In the genomic region with DNA sequence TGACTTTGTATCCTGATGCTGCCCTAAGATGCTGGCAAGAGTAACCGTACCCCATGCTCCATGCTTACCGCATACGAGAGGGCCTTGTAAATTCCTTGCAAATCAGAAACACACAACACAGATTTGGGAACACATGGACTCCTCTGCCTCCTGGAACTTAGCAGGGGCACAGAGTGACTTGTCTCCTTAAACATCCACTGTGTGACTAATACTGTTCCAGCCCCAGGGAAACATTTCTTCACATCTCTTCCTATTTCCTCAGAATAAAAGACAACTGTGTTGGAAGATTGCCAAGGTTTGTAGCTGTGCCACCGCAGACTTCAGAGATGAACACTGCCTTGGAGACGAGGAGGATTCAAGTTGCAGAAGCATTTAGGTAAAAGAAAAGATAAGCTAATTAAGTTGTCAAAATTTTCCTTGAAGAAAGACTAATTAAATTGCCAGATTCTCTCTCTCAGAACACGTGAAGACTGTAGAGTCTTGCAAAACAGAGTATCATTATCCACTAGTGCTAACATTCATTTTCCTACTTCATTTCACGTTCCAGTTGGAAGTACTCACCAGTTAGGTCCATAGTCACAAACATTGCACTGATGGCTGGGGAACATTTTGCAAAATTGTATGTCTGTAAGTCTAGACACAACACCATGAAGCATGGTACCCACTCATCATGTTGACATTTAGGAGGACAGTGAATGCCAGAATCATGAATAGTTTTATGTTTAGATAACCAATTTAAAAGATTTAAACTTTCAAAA, we compare ENCODE assay signal across 9 cellular contexts.
DNase-seq lines count a peak whose midpoint lies in the region; ATAC-seq and TF ChIP-seq lines count a peak whose summit lies in the region.
"Had no signal": no experiment of that assay in that cellular context is flagged by ENCODE, and none has a peak within 500 bp of the region (broad histone marks: within the 10 kb centered on the region; RNA-seq: fewer than 3 reads in every experiment).

No MANE protein-coding gene starts in this region.

- H3K36me3 ChIP-seq in gastroesophageal sphincter: no peaks in the 10 kb centered on the region
- no peaks in the 10 kb centered on the region for H3K36me3 ChIP-seq in skeletal muscle satellite cell (ENCODE audit: insufficient read depth, low read length)
- H3K36me3 ChIP-seq in endodermal cell (ENCODE audit: control insufficient read depth, insufficient read depth, low read length): no peaks in the 10 kb centered on the region

- no peaks in the 10 kb centered on the region for H3K4me1 Mint-ChIP-seq in endodermal cell

- ATAC-seq in gastroesophageal sphincter: peak; percentile 90

- WGBS in gastroesophageal sphincter (ENCODE audit: low coverage in 1 of 2), 2 donors: 59% methylated on average over 4 to 7 of the region's 7 CpGs
- WGBS in endodermal cell (ENCODE audit: insufficient coverage in 1 of 2, insufficient read length in 1 of 2), 2 experiments: 93 to 94% methylated on average over 6 to 7 of the region's 7 CpGs

- no peak for TF ChIP-seq EP300 in gastroesophageal sphincter (IDR thresholded peaks at IDR 0.05)

- peaks cover 1% of the 10 kb centered on the region for H3K27me3 Mint-ChIP-seq in endodermal cell (ENCODE audit: insufficient read depth)

- no peaks in the 10 kb centered on the region for H3K27me3 ChIP-seq in HL-60 (ENCODE audit: insufficient read depth, poor library complexity, severe bottlenecking)
- no peaks in the 10 kb centered on the region for H3K27me3 ChIP-seq in gastroesophageal sphincter
- H3K27me3 ChIP-seq in skeletal muscle satellite cell (ENCODE audit: control insufficient read depth, insufficient read depth, low read length): no peaks in the 10 kb centered on the region
- H3K27me3 ChIP-seq in endodermal cell (ENCODE audit: control insufficient read depth, insufficient read depth, low read length, poor library complexity, severe bottlenecking): no peaks in the 10 kb centered on the region

- no peaks in the 10 kb centered on the region for H3K36me3 Mint-ChIP-seq in endodermal cell (ENCODE audit: low read depth)

- H3K27ac Mint-ChIP-seq in endodermal cell: no peak overlapping the region

- H3K4me3 ChIP-seq in HL-60 (replicated peaks; ENCODE audit: insufficient read depth, low read length): no peak overlapping the region
- H3K4me3 ChIP-seq in gastroesophageal sphincter: no peak overlapping the region
- H3K4me3 ChIP-seq in skeletal muscle satellite cell (ENCODE audit: low read length): no peak overlapping the region
- H3K4me3 ChIP-seq in endodermal cell (ENCODE audit: low read length): no peak overlapping the region

- H3K9me3 ChIP-seq in gastroesophageal sphincter (no peaks in the 10 kb centered on the region), skeletal muscle satellite cell (replicated peaks; ENCODE audit: low read length) (no peaks in the 10 kb centered on the region), endodermal cell (ENCODE audit: control insufficient read depth, low read length) (no peaks in the 10 kb centered on the region)

- H3K27ac ChIP-seq in HL-60 (replicated peaks) (no peak overlapping the region), gastroesophageal sphincter (no peak overlapping the region), endodermal cell (ENCODE audit: low read depth, low read length) (no peak overlapping the region)

- H3K9me3 Mint-ChIP-seq in endodermal cell: no peaks in the 10 kb centered on the region

- H3K4me3 Mint-ChIP-seq in endodermal cell: no peak overlapping the region

- TF ChIP-seq CTCF in HL-60 (IDR thresholded peaks at IDR 0.05; ENCODE audit: insufficient read depth, low read length): no peak
- no peak for TF ChIP-seq CTCF in gastroesophageal sphincter (IDR thresholded peaks at IDR 0.05)
- TF ChIP-seq CTCF in endodermal cell (conservative IDR thresholded peaks at IDR 0.05): no peak

- DNase-seq in HL-60 (ENCODE audit: low read depth in 1 of 2, low spot score in 1 of 2) (peak; percentile 29 to 32), SK-N-DZ (ENCODE audit: low spot score) (peak; percentile 22), D341Med (ENCODE audit: low spot score) (no peak), endodermal cell (no peak)
- DNase-seq in effector CD4-positive, alpha-beta T cell: no peak
- DNase-seq: activated effector memory CD4-positive, alpha-beta T cell treated with anti-CD3 and anti-CD28 coated beads, Interleukin-2, amount 50 U/mL, for 16 hours; occipital lobe had no signal

- H3K9ac ChIP-seq in skeletal muscle satellite cell (ENCODE audit: low read depth, low read length) (no peak overlapping the region), endodermal cell (ENCODE audit: extremely low read depth, low read length, poor library complexity, severe bottlenecking) (no peak overlapping the region)

- peak overlapping the region; percentile 53 for H3K4me2 ChIP-seq in skeletal muscle satellite cell (ENCODE audit: low read length)

- no peak for TF ChIP-seq POLR2A in gastroesophageal sphincter (IDR thresholded peaks at IDR 0.05)

- H3K4me1 ChIP-seq in gastroesophageal sphincter (no peaks in the 10 kb centered on the region), skeletal muscle satellite cell (ENCODE audit: control insufficient read depth, insufficient read depth, low read length) (peaks cover 16% of the 10 kb centered on the region), endodermal cell (ENCODE audit: control insufficient read depth, insufficient read depth, low read length) (no peaks in the 10 kb centered on the region)

Comparison
In these comparisons a context has a peak if more than half of its experiments do, and no peak if none do; other contexts are left out.
1. DNase-seq: peak in HL-60 (2 of 2) and SK-N-DZ (single experiment); none in D341Med (single experiment), effector CD4-positive, alpha-beta T cell (single experiment) and endodermal cell (single experiment).